Comparison of ENCODE assay signal across 8 cellular contexts in genomic region chr12:991350-992278, GRCh38. TPM values are rescaled to one million over a fixed set of nuclear protein-coding genes. Genes with fewer than 3 reads are reported as not detected.
DNase-seq lines count a peak whose midpoint lies in the region; ATAC-seq, FAIRE-seq and TF ChIP-seq lines count a peak whose summit lies in the region.

No MANE protein-coding gene starts in this region.

- peaks cover 43% of the 10 kb centered on the region for H3K4me1 ChIP-seq in A549
- peaks cover 15% of the 10 kb centered on the region for H3K4me1 ChIP-seq in mucosa of stomach (ENCODE audit: control insufficient read depth, insufficient read depth, low read length)
- peaks cover 24% of the 10 kb centered on the region for H3K4me1 ChIP-seq in upper lobe of right lung

- peaks cover 11% of the 10 kb centered on the region for H3K36me3 Mint-ChIP-seq in endothelial cell (ENCODE audit: low read depth, unreplicated experiment)

- TF ChIP-seq POLR2A in A549 (IDR thresholded peaks at IDR 0.05; ENCODE audit: low read length) (no peak), GM12891 (IDR thresholded peaks at IDR 0.05; ENCODE audit: low read depth, low read length) (no peak)

- intact Hi-C loops in upper lobe of right lung (cut with DNase I): no loop called here

- peak overlapping the region; percentile 93 for H3K4me3 ChIP-seq in A549
- H3K4me3 ChIP-seq in GM12865 (ENCODE audit: low read depth, low read length): peak overlapping the region; percentile 71
- H3K4me3 ChIP-seq in mucosa of stomach (ENCODE audit: low read length): peak overlapping the region; percentile 62
- H3K4me3 ChIP-seq in upper lobe of right lung: peak overlapping the region; percentile 88

- CTCF ChIA-PET in A549 (lab: Yijun Ruan, JAX): interaction anchor here (0.6 to 0.9 kb wide), 4 partner anchors 9 to 42 kb away, joined by 3 read pairs; partner anchors contain the start of gene RAD52

- H3K9me3 ChIP-seq in A549 (no peaks in the 10 kb centered on the region), mucosa of stomach (ENCODE audit: control insufficient read depth, low read length) (no peaks in the 10 kb centered on the region), upper lobe of right lung (no peaks in the 10 kb centered on the region)

- peak overlapping the region; percentile 100 for H3K4me3 Mint-ChIP-seq in endothelial cell (ENCODE audit: unreplicated experiment)

- TF ChIP-seq EP300 in A549 (IDR thresholded peaks at IDR 0.05): no peak

- ATAC-seq in A549: peak; percentile 59 to 72
- peak; percentile 58 for ATAC-seq in upper lobe of right lung

- FAIRE-seq in A549 (lab: Jason Lieb, UNC): no peak
- no peak for FAIRE-seq in HTR-8/SVneo (lab: Jason Lieb, UNC)
- FAIRE-seq in GM12891 (lab: Jason Lieb, UNC): no peak

- no peak for TF ChIP-seq RAD21 in A549 (conservative IDR thresholded peaks at IDR 0.05 in 1 of 2, IDR thresholded peaks at IDR 0.05 in 1 of 2)

- H3K36me3 ChIP-seq in mucosa of stomach (ENCODE audit: control insufficient read depth, insufficient read depth, low read length) (no peaks in the 10 kb centered on the region), upper lobe of right lung (no peaks in the 10 kb centered on the region)

- 17% methylated on average over 22 of the region's 48 CpGs for WGBS in A549 (ENCODE audit: missing lambda C conversion rate)

- H3K4me1 Mint-ChIP-seq in endothelial cell (ENCODE audit: unreplicated experiment): peaks cover 37% of the 10 kb centered on the region

- peak overlapping the region; percentile 77 for H3K9ac ChIP-seq in mucosa of stomach (ENCODE audit: low read length)

- no peaks in the 10 kb centered on the region for H3K27me3 ChIP-seq in mucosa of stomach (ENCODE audit: control insufficient read depth, insufficient read depth, low read length)
- H3K27me3 ChIP-seq in upper lobe of right lung: no peaks in the 10 kb centered on the region

- POLR2A ChIA-PET in A549 (lab: Yijun Ruan, JAX): interaction anchor here (0.5 to 3.0 kb wide), 5 partner anchors 23 to 640 kb away, joined by 3 to 20 read pairs (median 3); partner anchors contain the start of gene RAD52

- H3K27ac Mint-ChIP-seq in endothelial cell (ENCODE audit: unreplicated experiment): peak overlapping the region; percentile 94

- peak overlapping the region; percentile 98 for H3K4me2 ChIP-seq in A549

- peaks cover 9% of the 10 kb centered on the region for H3K27me3 Mint-ChIP-seq in endothelial cell (ENCODE audit: unreplicated experiment)

- DNase-seq in A549 (ENCODE audit: low read depth in 1 of 2, low spot score in 1 of 2): peak in 1 of 2 experiments; percentile 77
- DNase-seq in GM12865 (ENCODE audit: low read depth): no peak
- DNase-seq in HTR-8/SVneo (ENCODE audit: insufficient read length, low spot score): peak; percentile 74
- DNase-seq in T follicular helper cell (ENCODE audit: low read depth): peak; percentile 27
- DNase-seq in endothelial cell (ENCODE audit: low spot score): no peak
- no peak for DNase-seq in upper lobe of right lung
- DNase-seq in GM12891 (ENCODE audit: insufficient read length, low spot score): no peak

- H3K9me3 Mint-ChIP-seq in endothelial cell (ENCODE audit: unreplicated experiment): no peaks in the 10 kb centered on the region

- H3K27ac ChIP-seq in A549 (peak overlapping the region; percentile 96 to 98), upper lobe of right lung (peak overlapping the region; percentile 98)

- no peak for TF ChIP-seq CTCF in A549 (IDR thresholded peaks at IDR 0.05)
- TF ChIP-seq CTCF in GM12865 (IDR thresholded peaks at IDR 0.05; ENCODE audit: insufficient read depth, low read depth, low read length, missing control alignments): no peak
- no peak for TF ChIP-seq CTCF in endothelial cell (IDR thresholded peaks at IDR 0.05; ENCODE audit: unreplicated experiment)
- TF ChIP-seq CTCF in upper lobe of right lung (IDR thresholded peaks at IDR 0.05): no peak

TF ChIP-seq in A549, 52 proteins besides CTCF, POLR2A, EP300 and RAD21 (continues in another document):
- TF ChIP-seq FOSL2 (IDR thresholded peaks at IDR 0.05) (no peak), FOSL2 (CRISPR knock-in tag; IDR thresholded peaks at IDR 0.05) (no peak), ZNF302 (CRISPR knock-in tag; IDR thresholded peaks at IDR 0.05) (no peak), SREBF2 (IDR thresholded peaks at IDR 0.05) (no peak), JUNB (IDR thresholded peaks at IDR 0.05) (no peak), HES2 (IDR thresholded peaks at IDR 0.05) (no peak), CHD4 (IDR thresholded peaks at IDR 0.05; ENCODE audit: borderline replicate concordance) (no peak), HOXB5 (CRISPR knock-in tag; IDR thresholded peaks at IDR 0.05) (no peak), ELK1 (IDR thresholded peaks at IDR 0.05; ENCODE audit: low read depth, low read length) (no peak), RNF2 (IDR thresholded peaks at IDR 0.05; ENCODE audit: borderline replicate concordance, low read depth) (no peak), BHLHE40 (IDR thresholded peaks at IDR 0.05; ENCODE audit: low read depth, low read length) (no peak), TP53 (CRISPR knock-in tag; IDR thresholded peaks at IDR 0.05) (no peak), NR3C1 (IDR thresholded peaks at IDR 0.05) (no peak), HDAC2 (IDR thresholded peaks at IDR 0.05) (no peak), HOXB13 (CRISPR knock-in tag; IDR thresholded peaks at IDR 0.05; ENCODE audit: low read depth) (no peak), CBX2 (IDR thresholded peaks at IDR 0.05; ENCODE audit: borderline replicate concordance, low read depth) (no peak)

TF ChIP-seq in GM12891, 5 proteins besides CTCF, POLR2A, EP300 and RAD21:
- TF ChIP-seq PAX5 (IDR thresholded peaks at IDR 0.05; ENCODE audit: insufficient read depth, low read length, severe bottlenecking) (no peak), TAF1 (IDR thresholded peaks at IDR 0.05; ENCODE audit: low read depth, low read length) (no peak), SPI1 (IDR thresholded peaks at IDR 0.05; ENCODE audit: low read depth, low read length) (no peak)

RNA-seq across cellular contexts. Expression of gene ERC1, which starts 0.6 kb away (rescaled TPM):
- polyA plus RNA-seq in A549 (2011; rRNA removed): 20.9 and 23.6 TPM in 2 replicates
- 6.5 and 11.9 TPM in 2 replicates for polyA plus RNA-seq in A549 (2012; cell fraction: cytosol; rRNA removed)
- polyA plus RNA-seq in A549 (2012; cell fraction: nucleus; rRNA removed): 9.8 and 13.5 TPM in 2 replicates
- 12.6 to 14.2 TPM (median 13.6 TPM) in 3 replicates for polyA plus RNA-seq in A549 (2017; fragmentation: RNase III; extraction: RNeasy Plus Mini Kit Qiagen cat#74134 plus additional on column Dnase treatment)
- 56.9 and 91.7 TPM in 2 replicates for polyA minus RNA-seq in A549 (2011; rRNA and poly(A)+ RNA removed)
- 57.9 TPM for total RNA-seq in endothelial cell (ENCODE audit: unreplicated experiment)
- 54.3 TPM for total RNA-seq in upper lobe of right lung
- polyA plus RNA-seq in GM12891 (2012; ENCODE audit: low read depth, missing spikeins): 0.39 TPM

RNA-seq across cellular contexts. Expression of gene RAD52, which starts 42.1 kb away (rescaled TPM):
- polyA plus RNA-seq in A549 (2011; rRNA removed) (23.6 and 29.6 TPM in 2 replicates), A549 (2017; fragmentation: RNase III; extraction: RNeasy Plus Mini Kit Qiagen cat#74134 plus additional on column Dnase treatment) (11.6 to 12.9 TPM (median 12.9 TPM) in 3 replicates)
- polyA plus RNA-seq in A549 (2012; cell fraction: cytosol; rRNA removed): 9.8 and 10.5 TPM in 2 replicates
- polyA plus RNA-seq in A549 (2012; cell fraction: nucleus; rRNA removed): 23.3 and 25.0 TPM in 2 replicates
- 46.8 and 53.9 TPM in 2 replicates for polyA minus RNA-seq in A549 (2011; rRNA and poly(A)+ RNA removed)
- total RNA-seq in endothelial cell (ENCODE audit: unreplicated experiment) (20.3 TPM), upper lobe of right lung (13.3 TPM)
- 3.3 TPM for polyA plus RNA-seq in GM12891 (2012; ENCODE audit: low read depth, missing spikeins)

Comparison
In these comparisons a context has a peak if more than half of its experiments do, and no peak if none do; other contexts are left out.
1. DNase-seq: peak in HTR-8/SVneo (single experiment) and T follicular helper cell (single experiment); none in GM12865 (single experiment), endothelial cell (single experiment), upper lobe of right lung (single experiment) and GM12891 (single experiment).
2. Peak in every context shown above with its lines, with median percentiles within 50 percentile points of each other: H3K4me3 ChIP-seq.